ENCODE assay signal across 8 cellular contexts in the genomic region with DNA sequence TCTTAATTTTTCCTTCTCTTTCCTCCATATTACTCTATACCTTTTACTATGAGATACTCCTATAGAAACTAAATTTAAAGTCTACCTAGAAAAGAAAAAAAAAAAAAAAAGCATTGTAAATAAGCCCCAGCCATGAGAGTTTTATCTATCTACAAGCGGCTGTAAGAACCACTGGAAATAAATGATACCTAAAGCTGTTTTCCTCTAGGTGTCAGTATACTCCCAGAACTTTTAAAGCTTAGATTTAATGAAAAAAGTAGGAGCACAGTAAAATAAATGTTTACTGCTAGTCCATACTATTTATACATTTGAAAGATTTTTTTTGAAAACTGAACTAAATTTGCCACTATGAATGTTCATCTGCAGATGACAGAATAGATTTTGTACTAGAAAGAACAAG. TPM values are rescaled to one million over a fixed set of nuclear protein-coding genes. Genes with fewer than 3 reads are reported as not detected.
DNase-seq lines count a peak whose midpoint lies in the region; ATAC-seq and TF ChIP-seq lines count a peak whose summit lies in the region.

No MANE protein-coding gene starts in this region.

- H3K4me1 Mint-ChIP-seq in MCF 10A (ENCODE audit: insufficient read depth, unreplicated experiment), result peaks cover 32% of the 10 kb centered on the region
- no peaks in the 10 kb centered on the region for H3K4me1 Mint-ChIP-seq in activated T-cell treated with anti-CD3 and anti-CD28 coated beads, Interleukin-2, amount 50 U/mL, for 24 hours (ENCODE audit: low read depth)

- H3K27me3 ChIP-seq in breast epithelium (no peaks in the 10 kb centered on the region), RWPE2 (ENCODE audit: insufficient read depth, poor library complexity, severe bottlenecking) (no peaks in the 10 kb centered on the region), heart right ventricle (no peaks in the 10 kb centered on the region), uterus (no peaks in the 10 kb centered on the region)

- peak; percentile 31 for TF ChIP-seq CTCF in MCF 10A (IDR thresholded peaks at IDR 0.05; ENCODE audit: unreplicated experiment)
- no peak for TF ChIP-seq CTCF in breast epithelium (IDR thresholded peaks at IDR 0.05)
- peak; percentile 79 for TF ChIP-seq CTCF in RWPE2 (IDR thresholded peaks at IDR 0.05; ENCODE audit: poor library complexity, severe bottlenecking)
- peak in 8 of 9 donors; percentile 31 to 68 (median 55) for TF ChIP-seq CTCF in heart right ventricle (IDR thresholded peaks at IDR 0.05)
- TF ChIP-seq CTCF in uterus (IDR thresholded peaks at IDR 0.05), result peak; percentile 31 to 60 (median 50)

- ATAC-seq in RWPE2 (ENCODE audit: low read depth) (no peak), heart right ventricle (peak in 3 of 8 donors; percentile 59 to 69 (median 65)), GM18520 (IDR thresholded peaks at IDR 0.05; ENCODE audit: unreplicated experiment) (no peak)

- H3K36me3 Mint-ChIP-seq in MCF 10A (ENCODE audit: insufficient read depth, unreplicated experiment), result no peaks in the 10 kb centered on the region
- no peaks in the 10 kb centered on the region for H3K36me3 Mint-ChIP-seq in activated T-cell treated with anti-CD3 and anti-CD28 coated beads, Interleukin-2, amount 50 U/mL, for 24 hours (ENCODE audit: low read depth)

- no peak overlapping the region for H3K27ac ChIP-seq in breast epithelium
- no peak overlapping the region for H3K27ac ChIP-seq in RWPE2 (ENCODE audit: poor library complexity, severe bottlenecking)
- no peak overlapping the region for H3K27ac ChIP-seq in heart right ventricle
- no peak overlapping the region for H3K27ac ChIP-seq in uterus

- POLR2A ChIA-PET in MCF 10A (lab: Yijun Ruan, JAX), result interaction anchor here (0.6 to 2.3 kb wide), 3 partner anchors 57 to 969 kb away, joined by 4 to 8 read pairs (median 6); no protein-coding TSS in a partner anchor

- no peak overlapping the region for H3K4me3 ChIP-seq in breast epithelium
- H3K4me3 ChIP-seq in RWPE2 (ENCODE audit: severe bottlenecking), result no peak overlapping the region
- H3K4me3 ChIP-seq in heart right ventricle, result no peak overlapping the region
- no peak overlapping the region for H3K4me3 ChIP-seq in uterus

- 8 to 11% methylated on average over 1 of the region's 1 CpG for WGBS in heart right ventricle, 2 donors

- H3K9me3 ChIP-seq in breast epithelium, result no peaks in the 10 kb centered on the region
- no peaks in the 10 kb centered on the region for H3K9me3 ChIP-seq in RWPE2 (ENCODE audit: severe bottlenecking)
- H3K9me3 ChIP-seq in heart right ventricle, result no peaks in the 10 kb centered on the region
- H3K9me3 ChIP-seq in uterus, result no peaks in the 10 kb centered on the region

- no peaks in the 10 kb centered on the region for H3K27me3 Mint-ChIP-seq in MCF 10A (ENCODE audit: insufficient read depth, unreplicated experiment)
- no peaks in the 10 kb centered on the region for H3K27me3 Mint-ChIP-seq in activated T-cell treated with anti-CD3 and anti-CD28 coated beads, Interleukin-2, amount 50 U/mL, for 24 hours

- no peaks in the 10 kb centered on the region for H3K9me3 Mint-ChIP-seq in MCF 10A (ENCODE audit: unreplicated experiment)
- H3K9me3 Mint-ChIP-seq in activated T-cell treated with anti-CD3 and anti-CD28 coated beads, Interleukin-2, amount 50 U/mL, for 24 hours, result peaks cover 22% of the 10 kb centered on the region

- no peaks in the 10 kb centered on the region for H3K4me1 ChIP-seq in breast epithelium
- H3K4me1 ChIP-seq in RWPE2 (ENCODE audit: insufficient read depth, poor library complexity, severe bottlenecking), result peaks cover 4% of the 10 kb centered on the region
- H3K4me1 ChIP-seq in heart right ventricle, result no peaks in the 10 kb centered on the region
- no peaks in the 10 kb centered on the region for H3K4me1 ChIP-seq in uterus

- BruUV-seq in MCF 10A (replicated peaks; lab: Mats Ljungman, UMichigan), result no TSS peak

- DNase-seq in MCF 10A (ENCODE audit: unreplicated experiment) (peak; percentile 35), breast epithelium (ENCODE audit: low spot score in 2 of 2) (no peak), RWPE2 (ENCODE audit: low spot score) (no peak), heart right ventricle (no peak), uterus (no peak)
- DNase-seq in activated CD8-positive, alpha-beta memory T cell treated with anti-CD3 and anti-CD28 coated beads, Interleukin-2, amount 50 U/mL, for 48 hours, result no peak
- DNase-seq in activated T-cell treated with anti-CD3 and anti-CD28 coated beads, Interleukin-2, amount 50 U/mL, for 24 hours, result no peak

- TF ChIP-seq POLR2A in breast epithelium (IDR thresholded peaks at IDR 0.05) (no peak), uterus (IDR thresholded peaks at IDR 0.05) (no peak)

- H3K27ac Mint-ChIP-seq in MCF 10A (ENCODE audit: low read depth, unreplicated experiment), result no peak overlapping the region
- no peak overlapping the region for H3K27ac Mint-ChIP-seq in activated T-cell treated with anti-CD3 and anti-CD28 coated beads, Interleukin-2, amount 50 U/mL, for 24 hours

- H3K36me3 ChIP-seq in breast epithelium (no peaks in the 10 kb centered on the region), RWPE2 (ENCODE audit: low read depth) (no peaks in the 10 kb centered on the region), heart right ventricle (no peaks in the 10 kb centered on the region), uterus (no peaks in the 10 kb centered on the region)

- H3K4me3 Mint-ChIP-seq in MCF 10A (ENCODE audit: unreplicated experiment), result no peak overlapping the region
- no peak overlapping the region for H3K4me3 Mint-ChIP-seq in activated T-cell treated with anti-CD3 and anti-CD28 coated beads, Interleukin-2, amount 50 U/mL, for 24 hours

- intact Hi-C loops in MCF 10A (cut with micrococcal nuclease), result loop anchor here (1.0 kb wide), 1 partner anchor 369 kb away; no protein-coding TSS in a partner anchor
- intact Hi-C loops in breast epithelium (cut with DNase I; ENCODE audit: low total_unique reads), result no loop called here
- intact Hi-C loops in heart right ventricle (cut with DNase I), result loop anchor here in 3 of 10 donors (2.0 to 5.0 kb wide), 2 partner anchors 368 to 369 kb away; no protein-coding TSS in a partner anchor
- intact Hi-C loops in uterus (cut with DNase I; ENCODE audit: low total_unique reads), result no loop called here

- CTCF ChIA-PET in MCF 10A (lab: Yijun Ruan, JAX), result interaction anchor here (0.6 to 3.0 kb wide), 29 partner anchors 9 to 1807 kb away, joined by 3 to 39 read pairs (median 6); partner anchors contain the start of gene LURAP1L

RNA-seq across cellular contexts. Expression of gene TYRP1, which starts 26.2 kb away (rescaled TPM):
- not detected in 2 replicates for total RNA-seq in MCF 10A (2022)
- not detected for total RNA-seq in breast epithelium
- 100 to 1,000 TPM in 4 of 10 donors, 10 to 100 TPM in 6; 39.2 to 138 (median 77.8) TPM for total RNA-seq in heart right ventricle
- polyA plus RNA-seq in heart right ventricle, result 10 to 100 TPM in 1 of 2 donors, 1 to 10 TPM in 1; 7.2 to 11.0 TPM
- 1 to 10 TPM in 1 of 4 donors, under 1 TPM in 1, not detected in 2; 0.24 to 1.2 TPM for total RNA-seq in uterus

RNA-seq across cellular contexts. Expression of gene LURAP1L, which starts 55.4 kb away (rescaled TPM):
- 59.2 and 80.4 TPM in 2 replicates for total RNA-seq in MCF 10A (2022)
- 10 to 100 TPM; 12.3 to 25.2 (median 24.1) TPM for total RNA-seq in breast epithelium
- total RNA-seq in heart right ventricle, result 1 to 10 TPM; 1.2 to 4.6 (median 2.2) TPM
- polyA plus RNA-seq in heart right ventricle, result 1 to 10 TPM; 1.8 to 3.1 TPM
- 10 to 100 TPM in 2 of 4 donors, 1 to 10 TPM in 2; 1.5 to 15.6 (median 9.4) TPM for total RNA-seq in uterus

Comparison
In these comparisons a context has a peak if more than half of its experiments do, and no peak if none do; other contexts are left out.
1. CTCF ChIP-seq: peak in MCF 10A (single experiment), RWPE2 (single experiment), heart right ventricle (8 of 9) and uterus (4 of 4); none in breast epithelium (0 of 3).
2. RNA of gene TYRP1, which starts 26.2 kb away (total RNA-seq): 39.2 to 138 TPM in heart right ventricle; 0.24 to 1.2 TPM in uterus, not detected in MCF 10A and not detected in breast epithelium; every median in the first group is over 10 times any median in the second.